ENCODE assay signal across 1 cellular context in the genomic region with DNA sequence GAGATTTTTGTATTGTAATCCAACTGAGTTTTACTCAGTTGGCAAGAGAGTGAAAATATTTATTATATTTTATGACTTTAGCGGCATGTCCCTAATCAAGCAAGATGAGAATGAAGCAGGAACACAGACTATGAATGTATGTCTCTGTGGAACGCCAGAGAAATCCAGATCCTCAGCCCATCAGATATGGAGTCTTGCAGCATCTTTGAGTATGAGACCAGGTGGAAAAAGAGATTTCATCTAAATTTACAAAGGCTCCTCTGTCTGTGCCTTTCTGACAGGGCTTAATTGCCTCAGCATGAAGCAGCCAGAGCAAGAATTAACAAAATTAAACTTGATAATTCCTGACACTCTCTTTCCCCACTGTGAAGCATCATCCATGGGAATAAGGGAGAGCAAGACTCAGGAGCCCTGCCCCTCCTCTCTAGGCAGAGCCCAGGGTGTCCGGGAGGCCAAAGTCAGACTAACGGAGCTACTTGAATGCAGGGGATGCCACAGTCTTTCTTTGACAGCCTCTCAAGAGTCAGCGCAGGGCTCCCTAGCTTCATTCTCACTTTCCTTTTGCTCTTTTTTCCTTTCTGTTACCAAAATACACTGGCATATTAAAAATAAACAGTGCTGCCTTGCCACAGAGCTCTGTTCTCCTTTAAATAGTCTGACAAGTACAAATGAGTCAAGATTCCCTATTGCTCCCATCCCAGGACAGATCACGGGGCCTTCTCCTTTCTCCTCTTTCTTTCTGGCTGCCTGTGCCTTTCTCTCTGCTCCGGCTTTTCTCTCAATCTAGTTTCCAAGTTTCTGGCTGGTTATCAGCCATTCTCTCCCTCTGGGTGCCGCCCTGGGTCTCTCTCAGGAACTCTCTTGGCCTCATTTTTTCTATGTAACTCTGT.
TF ChIP-seq lines count a peak whose summit lies in the region.

No MANE protein-coding gene starts in this region.

TF ChIP-seq in HepG2, 621 proteins besides CTCF, POLR2A, EP300 and RAD21 (continued from another document):
- TF ChIP-seq, protein P1, sequence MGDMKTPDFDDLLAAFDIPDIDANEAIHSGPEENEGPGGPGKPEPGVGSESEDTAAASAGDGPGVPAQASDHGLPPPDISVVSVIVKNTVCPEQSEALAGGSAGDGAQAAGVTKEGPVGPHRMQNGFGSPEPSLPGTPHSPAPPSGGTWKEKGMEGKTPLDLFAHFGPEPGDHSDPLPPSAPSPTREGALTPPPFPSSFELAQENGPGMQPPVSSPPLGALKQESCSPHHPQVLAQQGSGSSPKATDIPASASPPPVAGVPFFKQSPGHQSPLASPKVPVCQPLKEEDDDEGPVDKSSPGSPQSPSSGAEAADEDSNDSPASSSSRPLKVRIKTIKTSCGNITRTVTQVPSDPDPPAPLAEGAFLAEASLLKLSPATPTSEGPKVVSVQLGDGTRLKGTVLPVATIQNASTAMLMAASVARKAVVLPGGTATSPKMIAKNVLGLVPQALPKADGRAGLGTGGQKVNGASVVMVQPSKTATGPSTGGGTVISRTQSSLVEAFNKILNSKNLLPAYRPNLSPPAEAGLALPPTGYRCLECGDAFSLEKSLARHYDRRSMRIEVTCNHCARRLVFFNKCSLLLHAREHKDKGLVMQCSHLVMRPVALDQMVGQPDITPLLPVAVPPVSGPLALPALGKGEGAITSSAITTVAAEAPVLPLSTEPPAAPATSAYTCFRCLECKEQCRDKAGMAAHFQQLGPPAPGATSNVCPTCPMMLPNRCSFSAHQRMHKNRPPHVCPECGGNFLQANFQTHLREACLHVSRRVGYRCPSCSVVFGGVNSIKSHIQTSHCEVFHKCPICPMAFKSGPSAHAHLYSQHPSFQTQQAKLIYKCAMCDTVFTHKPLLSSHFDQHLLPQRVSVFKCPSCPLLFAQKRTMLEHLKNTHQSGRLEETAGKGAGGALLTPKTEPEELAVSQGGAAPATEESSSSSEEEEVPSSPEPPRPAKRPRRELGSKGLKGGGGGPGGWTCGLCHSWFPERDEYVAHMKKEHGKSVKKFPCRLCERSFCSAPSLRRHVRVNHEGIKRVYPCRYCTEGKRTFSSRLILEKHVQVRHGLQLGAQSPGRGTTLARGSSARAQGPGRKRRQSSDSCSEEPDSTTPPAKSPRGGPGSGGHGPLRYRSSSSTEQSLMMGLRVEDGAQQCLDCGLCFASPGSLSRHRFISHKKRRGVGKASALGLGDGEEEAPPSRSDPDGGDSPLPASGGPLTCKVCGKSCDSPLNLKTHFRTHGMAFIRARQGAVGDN (CRISPR knock-in tag; IDR thresholded peaks at IDR 0.05), result no peak
- TF ChIP-seq NFATC3 (CRISPR knock-in tag; IDR thresholded peaks at IDR 0.05), result no peak
- no peak for TF ChIP-seq ZNF776 (CRISPR knock-in tag; IDR thresholded peaks at IDR 0.05)
- TF ChIP-seq, protein P2, sequence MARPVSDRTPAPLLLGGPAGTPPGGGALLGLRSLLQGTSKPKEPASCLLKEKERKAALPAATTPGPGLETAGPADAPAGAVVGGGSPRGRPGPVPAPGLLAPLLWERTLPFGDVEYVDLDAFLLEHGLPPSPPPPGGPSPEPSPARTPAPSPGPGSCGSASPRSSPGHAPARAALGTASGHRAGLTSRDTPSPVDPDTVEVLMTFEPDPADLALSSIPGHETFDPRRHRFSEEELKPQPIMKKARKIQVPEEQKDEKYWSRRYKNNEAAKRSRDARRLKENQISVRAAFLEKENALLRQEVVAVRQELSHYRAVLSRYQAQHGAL (CRISPR knock-in tag; IDR thresholded peaks at IDR 0.05; ENCODE audit: not compliant biosample characterization), result no peak
- TF ChIP-seq, protein P3, sequence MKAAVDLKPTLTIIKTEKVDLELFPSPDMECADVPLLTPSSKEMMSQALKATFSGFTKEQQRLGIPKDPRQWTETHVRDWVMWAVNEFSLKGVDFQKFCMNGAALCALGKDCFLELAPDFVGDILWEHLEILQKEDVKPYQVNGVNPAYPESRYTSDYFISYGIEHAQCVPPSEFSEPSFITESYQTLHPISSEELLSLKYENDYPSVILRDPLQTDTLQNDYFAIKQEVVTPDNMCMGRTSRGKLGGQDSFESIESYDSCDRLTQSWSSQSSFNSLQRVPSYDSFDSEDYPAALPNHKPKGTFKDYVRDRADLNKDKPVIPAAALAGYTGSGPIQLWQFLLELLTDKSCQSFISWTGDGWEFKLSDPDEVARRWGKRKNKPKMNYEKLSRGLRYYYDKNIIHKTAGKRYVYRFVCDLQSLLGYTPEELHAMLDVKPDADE (CRISPR knock-in tag; IDR thresholded peaks at IDR 0.05), result no peak
- TF ChIP-seq, protein P4, sequence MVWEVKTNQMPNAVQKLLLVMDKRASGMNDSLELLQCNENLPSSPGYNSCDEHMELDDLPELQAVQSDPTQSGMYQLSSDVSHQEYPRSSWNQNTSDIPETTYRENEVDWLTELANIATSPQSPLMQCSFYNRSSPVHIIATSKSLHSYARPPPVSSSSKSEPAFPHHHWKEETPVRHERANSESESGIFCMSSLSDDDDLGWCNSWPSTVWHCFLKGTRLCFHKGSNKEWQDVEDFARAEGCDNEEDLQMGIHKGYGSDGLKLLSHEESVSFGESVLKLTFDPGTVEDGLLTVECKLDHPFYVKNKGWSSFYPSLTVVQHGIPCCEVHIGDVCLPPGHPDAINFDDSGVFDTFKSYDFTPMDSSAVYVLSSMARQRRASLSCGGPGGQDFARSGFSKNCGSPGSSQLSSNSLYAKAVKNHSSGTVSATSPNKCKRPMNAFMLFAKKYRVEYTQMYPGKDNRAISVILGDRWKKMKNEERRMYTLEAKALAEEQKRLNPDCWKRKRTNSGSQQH (CRISPR knock-in tag; IDR thresholded peaks at IDR 0.05; ENCODE audit: low read depth), result no peak
- no peak for TF ChIP-seq ZNF567 (CRISPR knock-in tag; IDR thresholded peaks at IDR 0.05; ENCODE audit: borderline replicate concordance)
- TF ChIP-seq SETDB1 (CRISPR knock-in tag; IDR thresholded peaks at IDR 0.05; ENCODE audit: borderline replicate concordance), result no peak
- no peak for TF ChIP-seq MBD4 (IDR thresholded peaks at IDR 0.05; ENCODE audit: borderline replicate concordance, low read length)
- TF ChIP-seq STAT5B (CRISPR knock-in tag; IDR thresholded peaks at IDR 0.05), result no peak
- TF ChIP-seq GZF1 (CRISPR knock-in tag; IDR thresholded peaks at IDR 0.05), result no peak
- TF ChIP-seq RBFOX2 (IDR thresholded peaks at IDR 0.05; ENCODE audit: low read depth, low read length), result no peak
- no peak for TF ChIP-seq PLRG1 (conservative IDR thresholded peaks at IDR 0.05)
- no peak for TF ChIP-seq ZNF256 (CRISPR knock-in tag; conservative IDR thresholded peaks at IDR 0.05)
- TF ChIP-seq TBL1XR1 (IDR thresholded peaks at IDR 0.05; ENCODE audit: borderline replicate concordance, low read length, partially characterized antibody), result no peak
- no peak for TF ChIP-seq MAFF (IDR thresholded peaks at IDR 0.05; ENCODE audit: low read depth, low read length)
- no peak for TF ChIP-seq ETV6 (CRISPR knock-in tag; conservative IDR thresholded peaks at IDR 0.05)
- TF ChIP-seq ZEB1 (IDR thresholded peaks at IDR 0.05; ENCODE audit: insufficient replicate concordance, low read depth), result no peak
